33 cellular contexts compared by ENCODE assay signal in the genomic region with DNA sequence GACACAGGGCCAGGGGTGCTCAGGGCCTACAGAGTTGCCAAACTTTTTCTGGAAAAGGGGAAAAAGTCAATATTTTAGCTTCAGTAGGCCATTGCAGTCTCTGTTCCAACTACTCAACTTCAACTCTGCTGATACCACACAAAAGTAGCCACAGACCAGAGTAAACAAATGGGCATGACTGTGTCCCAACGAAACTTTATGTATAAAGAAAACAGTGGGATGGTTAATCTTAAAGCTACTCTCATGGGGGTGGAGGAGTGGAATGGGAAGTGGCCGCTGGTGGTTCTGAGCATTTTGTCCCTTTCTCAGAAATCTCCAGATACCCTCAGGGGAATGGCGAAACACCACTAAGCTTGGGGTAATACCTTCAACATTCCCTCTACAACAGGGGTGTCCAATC.
"Had no signal": no experiment of that assay in that cellular context is flagged by ENCODE, and none has a peak within 500 bp of the region (broad histone marks: within the 10 kb centered on the region; RNA-seq: fewer than 3 reads in every experiment).

No MANE protein-coding gene starts in this region.

- H3K9me3 Mint-ChIP-seq: activated naive CD4-positive, alpha-beta T cell treated with anti-CD3 and anti-CD28 coated beads for 36 hours; activated naive CD8-positive, alpha-beta T cell treated with anti-CD3 and anti-CD28 coated beads for 36 hours; activated T-helper 1 cell treated with anti-CD3 and anti-CD28 coated beads, Interleukin-12 subunit alpha, Interleukin-12 subunit beta, Interleukin-2, Interleukin-4 antibody, amounts not matched to agents 30 ng/mL and 10 ng/mL and 1 ng/mL, durations not matched to agents 14 hours and 24 hours and 36 hours; neural progenitor cell; T-helper 1 cell treated with Interleukin-12 subunit alpha and Interleukin-12 subunit beta and Interleukin-4 antibody, amounts not matched to agents 30 μg/mL and 1 μg/mL, for 36 hours had no signal

- H3K9ac ChIP-seq: neural progenitor cell, parathyroid adenoma had no signal

- H3K36me3 Mint-ChIP-seq: activated naive CD8-positive, alpha-beta T cell treated with anti-CD3 and anti-CD28 coated beads for 36 hours; mesothelial cell of epicardium; naive thymus-derived CD8-positive, alpha-beta T cell had no signal

- H3K9me3 ChIP-seq: adrenal gland, body of pancreas, colonic mucosa, left lung, tibial nerve had no signal

- ATAC-seq: activated CD4-positive, CD25-positive, alpha-beta regulatory T cell treated with anti-CD3 and anti-CD28 coated beads, Interleukin-2, amount 50 U/mL, for 24 hours; body of pancreas; left lung; naive thymus-derived CD8-positive, alpha-beta T cell; right cardiac atrium had no signal

- H3K4me3 Mint-ChIP-seq: activated naive CD4-positive, alpha-beta T cell treated with anti-CD3 and anti-CD28 coated beads for 36 hours; activated naive CD8-positive, alpha-beta T cell treated with anti-CD3 and anti-CD28 coated beads for 36 hours; activated T-helper 1 cell treated with anti-CD3 and anti-CD28 coated beads, Interleukin-12 subunit alpha, Interleukin-12 subunit beta, Interleukin-2, Interleukin-4 antibody, amounts not matched to agents 30 ng/mL and 10 ng/mL and 1 ng/mL, durations not matched to agents 14 hours and 24 hours and 36 hours; mesothelial cell of epicardium; naive thymus-derived CD8-positive, alpha-beta T cell; neural progenitor cell; T-helper 1 cell treated with Interleukin-12 subunit alpha and Interleukin-12 subunit beta and Interleukin-4 antibody, amounts not matched to agents 30 μg/mL and 1 μg/mL, for 36 hours had no signal

- H3K4me3 ChIP-seq: adrenal gland, body of pancreas, cardiac muscle cell, colonic mucosa, left lung, lung, neural progenitor cell, tibial nerve had no signal

- DNase-seq: activated CD4-positive, alpha-beta T cell treated with anti-CD3 and anti-CD28 coated beads for 48 hours; activated CD4-positive, alpha-beta T cell treated with anti-CD3 and anti-CD28 coated beads, Interleukin-2, amount 50 U/mL, for 48 hours; activated CD8-positive, alpha-beta memory T cell treated with anti-CD3 and anti-CD28 coated beads, Interleukin-2, amount 50 U/mL, for 4 hours; activated effector memory CD4-positive, alpha-beta T cell treated with anti-CD3 and anti-CD28 coated beads, Interleukin-2, amount 50 U/mL, for 16 hours; activated naive CD4-positive, alpha-beta T cell treated with anti-CD3 and anti-CD28 coated beads for 36 hours; activated naive CD8-positive, alpha-beta T cell treated with anti-CD3 and anti-CD28 coated beads for 36 hours; activated T-cell treated with anti-CD3 and anti-CD28 coated beads, Interleukin-2, amount 50 U/mL, for 1 hour; adrenal gland; aorta; body of pancreas; cerebellar nuclear complex; colonic mucosa; effector CD8-positive, alpha-beta T cell; erythroblast; left lung; naive thymus-derived CD8-positive, alpha-beta T cell; occipital lobe; right cardiac atrium; stimulated activated CD4-positive, alpha-beta T cell treated with anti-CD3 and anti-CD28 coated beads, Interleukin-2, amount 100 ng/mL, for 48 hours; stimulated activated naive CD4-positive, alpha-beta T cell treated with Interleukin-2 at 50 U/mL for 16 hours; T-helper 9 cell had no signal

- H3K27ac ChIP-seq: adrenal gland, body of pancreas, cardiac muscle cell, colonic mucosa, left lung, neural progenitor cell, parathyroid adenoma, tibial nerve, VCaP had no signal

- FAIRE-seq: TTC549, urothelium cell line had no signal

- H3K27me3 Mint-ChIP-seq: activated naive CD8-positive, alpha-beta T cell treated with anti-CD3 and anti-CD28 coated beads for 36 hours; naive thymus-derived CD8-positive, alpha-beta T cell had no signal

- H2AFZ ChIP-seq: neural progenitor cell, parathyroid adenoma had no signal

- H3K79me2 ChIP-seq: parathyroid adenoma had no signal

- H3K4me1 ChIP-seq: colonic mucosa, left lung, parathyroid adenoma had no signal

- H3K27ac Mint-ChIP-seq: activated naive CD4-positive, alpha-beta T cell treated with anti-CD3 and anti-CD28 coated beads for 36 hours; activated naive CD8-positive, alpha-beta T cell treated with anti-CD3 and anti-CD28 coated beads for 36 hours; activated T-helper 1 cell treated with anti-CD3 and anti-CD28 coated beads, Interleukin-12 subunit alpha, Interleukin-12 subunit beta, Interleukin-2, Interleukin-4 antibody, amounts not matched to agents 30 ng/mL and 10 ng/mL and 1 ng/mL, durations not matched to agents 14 hours and 24 hours and 36 hours; mesothelial cell of epicardium; naive thymus-derived CD8-positive, alpha-beta T cell; neural progenitor cell; T-helper 1 cell treated with Interleukin-12 subunit alpha and Interleukin-12 subunit beta and Interleukin-4 antibody, amounts not matched to agents 30 μg/mL and 1 μg/mL, for 36 hours had no signal

- H3K27me3 ChIP-seq: adrenal gland, body of pancreas, colonic mucosa, left lung, neural progenitor cell, tibial nerve had no signal

- H3K36me3 ChIP-seq: adrenal gland, cardiac muscle cell, colonic mucosa, left lung, neural progenitor cell, tibial nerve had no signal

- H3K4me1 Mint-ChIP-seq: mesothelial cell of epicardium had no signal

- H3K4me2 ChIP-seq: neural progenitor cell had no signal
